ENCODE assay signal across 18 cellular contexts in the genomic region with DNA sequence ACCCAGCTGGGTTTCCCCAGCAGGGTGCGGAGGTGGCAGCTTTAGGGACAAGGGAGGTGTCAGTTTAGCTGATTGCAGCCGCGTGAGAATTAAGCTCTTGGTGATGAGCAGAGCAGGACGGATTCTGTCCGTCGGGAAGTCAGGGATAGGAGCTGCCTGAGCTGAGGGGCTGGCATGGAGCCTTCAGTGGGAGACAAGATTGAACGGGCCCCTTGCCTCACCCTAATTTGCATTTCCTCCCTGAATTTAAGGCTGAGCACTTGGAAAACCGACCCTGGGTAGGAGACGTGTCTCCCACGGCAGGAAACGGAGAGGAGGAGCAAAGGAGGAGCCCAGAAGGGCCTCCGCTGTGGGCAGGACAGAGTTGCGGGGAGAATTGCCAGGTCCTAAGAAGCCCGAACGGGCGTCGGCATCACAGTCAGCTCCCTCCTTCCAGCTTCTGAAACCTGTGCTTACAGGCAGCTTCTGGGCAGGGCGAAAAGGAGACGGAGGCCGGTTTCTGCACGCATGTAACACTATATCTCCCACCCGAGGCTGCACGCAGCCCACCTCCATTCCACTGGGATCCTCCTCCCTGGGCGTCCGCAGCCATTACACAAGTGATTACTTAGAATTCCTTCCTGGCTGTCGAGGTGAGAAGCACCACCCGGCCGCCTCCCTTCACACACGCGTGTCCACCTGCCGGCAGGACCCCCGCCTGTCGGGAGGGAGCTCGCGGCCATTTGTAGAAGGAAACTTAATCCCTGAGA.
DNase-seq lines count a peak whose midpoint lies in the region; ATAC-seq, FAIRE-seq and TF ChIP-seq lines count a peak whose summit lies in the region.
"Had no signal": no experiment of that assay in that cellular context is flagged by ENCODE, and none has a peak within 500 bp of the region (broad histone marks: within the 10 kb centered on the region; RNA-seq: fewer than 3 reads in every experiment).

No MANE protein-coding gene starts in this region.

- no peaks in the 10 kb centered on the region for H3K27me3 ChIP-seq in A673 (replicated peaks; ENCODE audit: insufficient read depth, low read depth, low read length, poor library complexity)

- H3K4me1 Mint-ChIP-seq in brain: peaks cover 33% of the 10 kb centered on the region
- peaks cover 28% of the 10 kb centered on the region for H3K4me1 Mint-ChIP-seq in neural crest cell

- FAIRE-seq in H54 (lab: Jason Lieb, UNC): no peak
- FAIRE-seq: GM12891, HepG2 had no signal

- TF ChIP-seq CTCF in A673 (conservative IDR thresholded peaks at IDR 0.05; ENCODE audit: low read depth, low read length) (no peak), brain (conservative IDR thresholded peaks at IDR 0.05) (no peak), neural crest cell (conservative IDR thresholded peaks at IDR 0.05) (no peak)

- H3K27me3 Mint-ChIP-seq in brain (peaks cover 4% of the 10 kb centered on the region), neural crest cell (ENCODE audit: low read depth) (peaks cover 49% of the 10 kb centered on the region)
- H3K27me3 Mint-ChIP-seq: activated T-helper 17 cell treated with anti-CD3 and anti-CD28 coated beads, Interleukin-2, amount 50 U/mL, for 72 hours had no signal

- peak overlapping the region; percentile 29 for H3K27ac ChIP-seq in A673 (ENCODE audit: low read depth, low read length, poor library complexity, severe bottlenecking)
- H3K27ac ChIP-seq: BLaER1, colonic mucosa, RWPE1 had no signal

- H3K9me3 Mint-ChIP-seq in brain (peaks cover 0 to 9% (median 8%) of the 10 kb centered on the region in 5 experiments), neural crest cell (peaks cover 5% of the 10 kb centered on the region)

- peak overlapping the region; percentile 40 for H3K4me3 ChIP-seq in A673 (ENCODE audit: low read depth, low read length, poor library complexity, severe bottlenecking)
- H3K4me3 ChIP-seq: BLaER1, colonic mucosa had no signal

- H3K27ac Mint-ChIP-seq in brain: peak overlapping the region in 1 of 5 experiments; percentile 62
- no peak overlapping the region for H3K27ac Mint-ChIP-seq in neural crest cell (ENCODE audit: unreplicated experiment)
- H3K27ac Mint-ChIP-seq: activated T-helper 17 cell treated with anti-CD3 and anti-CD28 coated beads, Interleukin-2, amount 50 U/mL, for 72 hours had no signal

- CTCF ChIA-PET in A673 (lab: Charles Lee): no interaction called here

- no peaks in the 10 kb centered on the region for H3K9me3 ChIP-seq in A673 (ENCODE audit: low read depth, low read length, poor library complexity, severe bottlenecking)
- H3K9me3 ChIP-seq: BLaER1, colonic mucosa had no signal

- ATAC-seq in HG02884 (IDR thresholded peaks at IDR 0.05; ENCODE audit: unreplicated experiment): no peak
- ATAC-seq: activated T-helper 17 cell treated with anti-CD3 and anti-CD28 coated beads, Interleukin-2, amount 50 U/mL, for 72 hours; HepG2 had no signal

- POLR2A ChIA-PET in A673 (lab: Charles Lee; ENCODE audit: low non-redundant PET): no interaction called here

- intact Hi-C loops in A673 (cut with micrococcal nuclease; ENCODE audit: unreplicated experiment): no loop called here

- no peaks in the 10 kb centered on the region for H3K36me3 ChIP-seq in A673 (ENCODE audit: insufficient read depth, low read length, poor library complexity, severe bottlenecking)
- H3K36me3 ChIP-seq: BLaER1, colonic mucosa had no signal

- H3K36me3 Mint-ChIP-seq in brain: no peaks in the 10 kb centered on the region
- H3K36me3 Mint-ChIP-seq in neural crest cell (ENCODE audit: low read depth): no peaks in the 10 kb centered on the region

- peak; percentile 62 for DNase-seq in A673 (ENCODE audit: low spot score)
- DNase-seq in H54 (ENCODE audit: insufficient read length, low spot score): peak; percentile 35
- no peak for DNase-seq in neural crest cell (ENCODE audit: low read depth, low spot score)
- no peak for DNase-seq in T-helper 1 cell
- no peak for DNase-seq in NCI-H446 (lab: John Stamatoyannopoulos, UW)
- DNase-seq in SIG-M5 (lab: John Stamatoyannopoulos, UW): no peak
- DNase-seq: activated CD4-positive, alpha-beta T cell treated with anti-CD3 and anti-CD28 coated beads, Interleukin-2, amount 50 U/mL, for 4 hours; amniotic stem cell; colonic mucosa; NCI-H1092; NCI-H510A had no signal

- H3K4me1 ChIP-seq in A673 (ENCODE audit: insufficient read depth, low read length, poor library complexity, severe bottlenecking): peaks cover 40% of the 10 kb centered on the region
- H3K4me1 ChIP-seq: BLaER1, colonic mucosa had no signal

- TF ChIP-seq POLR2A in H54 (IDR thresholded peaks at IDR 0.05; ENCODE audit: low read depth, low read length): no peak

- H3K4me3 Mint-ChIP-seq in brain: peak overlapping the region in 3 of 5 experiments; percentile 1 to 56 (median 52)
- H3K4me3 Mint-ChIP-seq in neural crest cell: peak overlapping the region; percentile 64
- H3K4me3 Mint-ChIP-seq: activated T-helper 17 cell treated with anti-CD3 and anti-CD28 coated beads, Interleukin-2, amount 50 U/mL, for 72 hours had no signal

- BruUV-seq in A673 (replicated peaks; lab: Mats Ljungman, UMichigan): no TSS peak

Comparison
In these comparisons a context has a peak if more than half of its experiments do, and no peak if none do; other contexts are left out.
1. DNase-seq: peak in A673 (single experiment) and H54 (single experiment); none in neural crest cell (single experiment), T-helper 1 cell (0 of 5), NCI-H446 (0 of 2) and SIG-M5 (single experiment).